In genomic region chr2:131079931-131080330, GRCh38 we compare ENCODE assay signal across 7 cellular contexts. TPM values are rescaled to one million over a fixed set of nuclear protein-coding genes. Genes with fewer than 3 reads are reported as not detected.
DNase-seq lines count a peak whose midpoint lies in the region; ATAC-seq and TF ChIP-seq lines count a peak whose summit lies in the region.
"Not testable (repeated sequence)": the region's sequence is repeated elsewhere in the genome, so short reads cannot be mapped to it uniquely, and the experiment has no call there.

No MANE protein-coding gene starts in this region.

- peaks cover 38% of the 10 kb centered on the region for H3K4me1 Mint-ChIP-seq in T-helper 17 cell
- peaks cover 33% of the 10 kb centered on the region for H3K4me1 Mint-ChIP-seq in activated CD8-positive, alpha-beta T cell treated with anti-CD3 and anti-CD28 coated beads, Interleukin-2, amount 10 ng/mL, durations not matched to agents 7 days and 5 days (ENCODE audit: low read depth)
- H3K4me1 Mint-ChIP-seq in activated naive CD4-positive, alpha-beta T cell treated with anti-CD3 and anti-CD28 coated beads, Interleukin-2, amount 10 ng/mL, durations not matched to agents 7 days and 5 days: peaks cover 27% of the 10 kb centered on the region
- H3K4me1 Mint-ChIP-seq in immature natural killer cell: peaks cover 52 to 77% of the 10 kb centered on the region in 2 donors
- peaks cover 34% of the 10 kb centered on the region for H3K4me1 Mint-ChIP-seq in stimulated activated naive CD8-positive, alpha-beta T cell treated with anti-CD3 and anti-CD28 coated beads, Interleukin-15, Interleukin-2, amounts not matched to agents 100 ng/mL and 50 ng/mL, for 24 hours (ENCODE audit: low read depth)

- 52% methylated on average over 6 of the region's 6 CpGs for WGBS in right lobe of liver (ENCODE audit: insufficient coverage, low coverage, low lambda C conversion rate, missing lambda C conversion rate)
- 72 to 93% (median 73%) methylated on average over 6 of the region's 6 CpGs for WGBS in psoas muscle, 3 donors

- DNase-seq in T-helper 17 cell; activated CD8-positive, alpha-beta T cell treated with anti-CD3 and anti-CD28 coated beads, Interleukin-2, amount 10 ng/mL, durations not matched to agents 7 days and 5 days; activated naive CD4-positive, alpha-beta T cell treated with anti-CD3 and anti-CD28 coated beads, Interleukin-2, amount 10 ng/mL, durations not matched to agents 7 days and 5 days; immature natural killer cell; right lobe of liver; psoas muscle: not testable (repeated sequence)

- H3K4me3 Mint-ChIP-seq in T-helper 17 cell; activated CD8-positive, alpha-beta T cell treated with anti-CD3 and anti-CD28 coated beads, Interleukin-2, amount 10 ng/mL, durations not matched to agents 7 days and 5 days; activated naive CD4-positive, alpha-beta T cell treated with anti-CD3 and anti-CD28 coated beads, Interleukin-2, amount 10 ng/mL, durations not matched to agents 7 days and 5 days; stimulated activated naive CD8-positive, alpha-beta T cell treated with anti-CD3 and anti-CD28 coated beads, Interleukin-15, Interleukin-2, amounts not matched to agents 100 ng/mL and 50 ng/mL, for 24 hours: not testable (repeated sequence)
- peak overlapping the region in 4 of 5 donors; percentile 56 to 70 (median 65) for H3K4me3 Mint-ChIP-seq in immature natural killer cell

- H3K9me3 ChIP-seq in T-helper 17 cell (ENCODE audit: control insufficient read depth, low read length, poor library complexity, severe bottlenecking); right lobe of liver; psoas muscle: not testable (repeated sequence)

- H3K36me3 Mint-ChIP-seq in T-helper 17 cell (ENCODE audit: low read depth) (peaks cover 22% of the 10 kb centered on the region), immature natural killer cell (peaks cover 9 to 46% (median 24%) of the 10 kb centered on the region in 3 donors)
- peaks cover 65% of the 10 kb centered on the region for H3K36me3 Mint-ChIP-seq in activated CD8-positive, alpha-beta T cell treated with anti-CD3 and anti-CD28 coated beads, Interleukin-2, amount 10 ng/mL, durations not matched to agents 7 days and 5 days (ENCODE audit: low read depth)
- H3K36me3 Mint-ChIP-seq in activated naive CD4-positive, alpha-beta T cell treated with anti-CD3 and anti-CD28 coated beads, Interleukin-2, amount 10 ng/mL, durations not matched to agents 7 days and 5 days: peaks cover 54% of the 10 kb centered on the region
- peaks cover 77% of the 10 kb centered on the region for H3K36me3 Mint-ChIP-seq in stimulated activated naive CD8-positive, alpha-beta T cell treated with anti-CD3 and anti-CD28 coated beads, Interleukin-15, Interleukin-2, amounts not matched to agents 100 ng/mL and 50 ng/mL, for 24 hours (ENCODE audit: low read depth)

- H3K27me3 ChIP-seq in right lobe of liver; psoas muscle (ENCODE audit: insufficient read depth in 3 of 3, low read length in 2 of 3): not testable (repeated sequence)

- intact Hi-C loops in right lobe of liver (cut with DNase I); psoas muscle (cut with DNase I): not testable (repeated sequence)

- POLR2A ChIA-PET in activated CD8-positive, alpha-beta T cell treated with anti-CD3 and anti-CD28 coated beads, Interleukin-2, amount 10 ng/mL, durations not matched to agents 7 days and 5 days (lab: Charles Lee): interaction anchor here (0.6 kb wide), 1 partner anchor 76 kb away, joined by 5 read pairs; no protein-coding TSS in a partner anchor

- H3K27ac ChIP-seq in right lobe of liver (peak overlapping the region; percentile 20 to 65 (median 60)), psoas muscle (peak overlapping the region; percentile 53)

- H3K9me3 Mint-ChIP-seq in activated CD8-positive, alpha-beta T cell treated with anti-CD3 and anti-CD28 coated beads, Interleukin-2, amount 10 ng/mL, durations not matched to agents 7 days and 5 days (ENCODE audit: insufficient read depth); activated naive CD4-positive, alpha-beta T cell treated with anti-CD3 and anti-CD28 coated beads, Interleukin-2, amount 10 ng/mL, durations not matched to agents 7 days and 5 days; immature natural killer cell; stimulated activated naive CD8-positive, alpha-beta T cell treated with anti-CD3 and anti-CD28 coated beads, Interleukin-15, Interleukin-2, amounts not matched to agents 100 ng/mL and 50 ng/mL, for 24 hours: not testable (repeated sequence)

- ATAC-seq in T-helper 17 cell; activated CD8-positive, alpha-beta T cell treated with anti-CD3 and anti-CD28 coated beads, Interleukin-2, amount 10 ng/mL, durations not matched to agents 7 days and 5 days; psoas muscle: not testable (repeated sequence)
- ATAC-seq in right lobe of liver: peak in 3 of 4 donors; percentile 24 to 31 (median 28)

- H3K27ac Mint-ChIP-seq in T-helper 17 cell: peak overlapping the region; percentile 56
- peak overlapping the region; percentile 84 for H3K27ac Mint-ChIP-seq in activated CD8-positive, alpha-beta T cell treated with anti-CD3 and anti-CD28 coated beads, Interleukin-2, amount 10 ng/mL, durations not matched to agents 7 days and 5 days
- H3K27ac Mint-ChIP-seq in activated naive CD4-positive, alpha-beta T cell treated with anti-CD3 and anti-CD28 coated beads, Interleukin-2, amount 10 ng/mL, durations not matched to agents 7 days and 5 days: peak overlapping the region; percentile 80
- H3K27ac Mint-ChIP-seq in immature natural killer cell: peak overlapping the region; percentile 40 to 87 (median 80)
- H3K27ac Mint-ChIP-seq in stimulated activated naive CD8-positive, alpha-beta T cell treated with anti-CD3 and anti-CD28 coated beads, Interleukin-15, Interleukin-2, amounts not matched to agents 100 ng/mL and 50 ng/mL, for 24 hours: peak overlapping the region; percentile 47

- H3K36me3 ChIP-seq in right lobe of liver (peaks cover 0 to 40% (median 10%) of the 10 kb centered on the region in 4 donors), psoas muscle (ENCODE audit: insufficient read depth in 1 of 2, low read depth in 1 of 2) (peaks cover 17 to 72% of the 10 kb centered on the region in 2 donors)

- not testable (repeated sequence) for H3K4me3 ChIP-seq in right lobe of liver, psoas muscle

- H3K4me1 ChIP-seq in right lobe of liver: peaks cover 0 to 72% (median 27%) of the 10 kb centered on the region in 4 donors
- H3K4me1 ChIP-seq in psoas muscle: peaks cover 38% of the 10 kb centered on the region

- not testable (repeated sequence) for TF ChIP-seq CTCF in right lobe of liver (IDR thresholded peaks at IDR 0.05); psoas muscle (IDR thresholded peaks at IDR 0.05)

- not testable (repeated sequence) for H3K27me3 Mint-ChIP-seq in T-helper 17 cell; activated CD8-positive, alpha-beta T cell treated with anti-CD3 and anti-CD28 coated beads, Interleukin-2, amount 10 ng/mL, durations not matched to agents 7 days and 5 days (ENCODE audit: low read depth); activated naive CD4-positive, alpha-beta T cell treated with anti-CD3 and anti-CD28 coated beads, Interleukin-2, amount 10 ng/mL, durations not matched to agents 7 days and 5 days; stimulated activated naive CD8-positive, alpha-beta T cell treated with anti-CD3 and anti-CD28 coated beads, Interleukin-15, Interleukin-2, amounts not matched to agents 100 ng/mL and 50 ng/mL, for 24 hours
- H3K27me3 Mint-ChIP-seq in immature natural killer cell (ENCODE audit: low read depth in 3 of 3): peaks cover 0 to 11% (median 4%) of the 10 kb centered on the region in 3 donors

- CTCF ChIA-PET in activated CD8-positive, alpha-beta T cell treated with anti-CD3 and anti-CD28 coated beads, Interleukin-2, amount 10 ng/mL, durations not matched to agents 7 days and 5 days (lab: Charles Lee); activated naive CD4-positive, alpha-beta T cell treated with anti-CD3 and anti-CD28 coated beads, Interleukin-2, amount 10 ng/mL, durations not matched to agents 7 days and 5 days (lab: Charles Lee): not testable (repeated sequence)

- TF ChIP-seq POLR2A in right lobe of liver (IDR thresholded peaks at IDR 0.05): not testable (repeated sequence)

RNA-seq across cellular contexts. Expression of gene FAM168B, which starts 13.3 kb away (rescaled TPM):
- total RNA-seq in T-helper 17 cell: 10 to 100 TPM; 56.1 to 71.2 TPM
- 10 to 100 TPM; 50.8 to 51.8 TPM for total RNA-seq in activated CD8-positive, alpha-beta T cell treated with anti-CD3 and anti-CD28 coated beads, Interleukin-2, amount 10 ng/mL, durations not matched to agents 7 days and 5 days
- 10 to 100 TPM; 20.3 to 47.0 (median 23.6) TPM for polyA plus RNA-seq in immature natural killer cell
- 10 to 100 TPM; 28.1 to 69.7 (median 33.9) TPM for total RNA-seq in right lobe of liver
- 100 to 1,000 TPM in 2 of 4 donors, 10 to 100 TPM in 2; 63.1 to 130 (median 105) TPM for total RNA-seq in psoas muscle
- polyA plus RNA-seq in psoas muscle: 100 to 1,000 TPM in 1 of 3 donors, 10 to 100 TPM in 2; 39.2 to 155 (median 98.8) TPM

RNA-seq across cellular contexts. Expression of gene PLEKHB2, which starts 25.2 kb away (rescaled TPM):
- 10 to 100 TPM; 68.1 to 72.6 TPM for total RNA-seq in T-helper 17 cell
- total RNA-seq in activated CD8-positive, alpha-beta T cell treated with anti-CD3 and anti-CD28 coated beads, Interleukin-2, amount 10 ng/mL, durations not matched to agents 7 days and 5 days: 10 to 100 TPM; 62.0 to 64.5 TPM
- polyA plus RNA-seq in immature natural killer cell: 100 to 1,000 TPM in 2 of 3 donors, 10 to 100 TPM in 1; 84.6 to 146 (median 112) TPM
- total RNA-seq in right lobe of liver: 10 to 100 TPM in 4 of 6 experiments, 1 to 10 TPM in 2; 8.9 to 22.3 (median 17.5) TPM
- 10 to 100 TPM; 24.7 to 67.6 (median 28.7) TPM for total RNA-seq in psoas muscle
- 10 to 100 TPM; 17.9 to 81.4 (median 74.7) TPM for polyA plus RNA-seq in psoas muscle
